8 cellular contexts compared by ENCODE assay signal in genomic region chr14:50232276-50232642, GRCh38. TPM values are rescaled to one million over a fixed set of nuclear protein-coding genes. Genes with fewer than 3 reads are reported as not detected.
DNase-seq lines count a peak whose midpoint lies in the region; ATAC-seq lines count a peak whose summit lies in the region.

No MANE protein-coding gene starts in this region.

- H3K4me1 ChIP-seq in BLaER1 treated with 17β-estradiol and CSF1 and Interleukin-3, amounts not matched to agents 10 nM and 100 nM, result peaks cover 20 to 37% (median 25%) of the 10 kb centered on the region in 10 experiments
- peaks cover 12% of the 10 kb centered on the region for H3K4me1 ChIP-seq in effector memory CD4-positive, alpha-beta T cell (ENCODE audit: control insufficient read depth, insufficient read depth, low read length, poor library complexity, severe bottlenecking)

- peaks cover 25 to 32% of the 10 kb centered on the region in 2 donors for H3K4me1 Mint-ChIP-seq in natural killer cell treated with Interleukin-12 subunit alpha and Interleukin-12 subunit beta and Interleukin-15 and Interleukin-18, amount 100 ng/mL, for 72 hours (ENCODE audit: low read depth in 2 of 2)

- peaks cover 4 to 18% (median 8%) of the 10 kb centered on the region in 11 experiments; a peak in 16 of 22 replicates for H3K36me3 ChIP-seq in BLaER1 treated with 17β-estradiol and CSF1 and Interleukin-3, amounts not matched to agents 10 nM and 100 nM
- no peaks in the 10 kb centered on the region for H3K36me3 ChIP-seq in effector memory CD4-positive, alpha-beta T cell (ENCODE audit: control insufficient read depth, insufficient read depth, low read length)

- H3K27ac Mint-ChIP-seq in natural killer cell treated with Interleukin-12 subunit alpha and Interleukin-12 subunit beta and Interleukin-15 and Interleukin-18, amount 100 ng/mL, for 72 hours, result peak overlapping the region; percentile 62 to 92

- H3K9me3 ChIP-seq in BLaER1 treated with 17β-estradiol and CSF1 and Interleukin-3, amounts not matched to agents 10 nM and 100 nM (replicated peaks in 1 of 11), result peaks cover 8 to 29% (median 22%) of the 10 kb centered on the region in 11 experiments
- H3K9me3 ChIP-seq in effector memory CD4-positive, alpha-beta T cell (ENCODE audit: control insufficient read depth, low read length), result no peaks in the 10 kb centered on the region

- H3K27me3 Mint-ChIP-seq in natural killer cell treated with Interleukin-12 subunit alpha and Interleukin-12 subunit beta and Interleukin-15 and Interleukin-18, amount 100 ng/mL, for 72 hours, result no peaks in the 10 kb centered on the region

- no peaks in the 10 kb centered on the region for H3K9me3 Mint-ChIP-seq in natural killer cell treated with Interleukin-12 subunit alpha and Interleukin-12 subunit beta and Interleukin-15 and Interleukin-18, amount 100 ng/mL, for 72 hours

- peak overlapping the region; percentile 78 to 94 (median 86) for H3K4me2 ChIP-seq in BLaER1 treated with 17β-estradiol and CSF1 and Interleukin-3, amounts not matched to agents 10 nM and 100 nM

- H3K4me3 Mint-ChIP-seq in natural killer cell treated with Interleukin-12 subunit alpha and Interleukin-12 subunit beta and Interleukin-15 and Interleukin-18, amount 100 ng/mL, for 72 hours, result peak overlapping the region; percentile 75

- H3K9ac ChIP-seq in BLaER1 treated with 17β-estradiol and CSF1 and Interleukin-3, amounts not matched to agents 10 nM and 100 nM, result peak overlapping the region; percentile 90 to 99 (median 98); a peak in 21 of 22 replicates

- no peaks in the 10 kb centered on the region for H3K36me3 Mint-ChIP-seq in natural killer cell treated with Interleukin-12 subunit alpha and Interleukin-12 subunit beta and Interleukin-15 and Interleukin-18, amount 100 ng/mL, for 72 hours

- ATAC-seq in natural killer cell treated with Interleukin-12 subunit alpha and Interleukin-12 subunit beta and Interleukin-15 and Interleukin-18, amount 100 ng/mL, for 72 hours, result no peak
- no peak for ATAC-seq in HG03432 (IDR thresholded peaks at IDR 0.05; ENCODE audit: unreplicated experiment)

- peaks cover 11 to 34% (median 20%) of the 10 kb centered on the region in 11 experiments; a peak in 19 of 22 replicates for H4K20me1 ChIP-seq in BLaER1 treated with 17β-estradiol and CSF1 and Interleukin-3, amounts not matched to agents 10 nM and 100 nM

- no peaks in the 10 kb centered on the region for H3K27me3 ChIP-seq in BLaER1 treated with 17β-estradiol and CSF1 and Interleukin-3, amounts not matched to agents 10 nM and 100 nM
- no peaks in the 10 kb centered on the region for H3K27me3 ChIP-seq in effector memory CD4-positive, alpha-beta T cell (replicated peaks; ENCODE audit: control insufficient read depth, insufficient read depth, low read length, poor library complexity, severe bottlenecking)

- DNase-seq in NCI-H2227 (lab: John Stamatoyannopoulos, UW; ENCODE audit: unreplicated experiment) (peak; percentile 45), AG08396 (ENCODE audit: low spot score) (no peak), islet precursor cell (no peak), NCI-H1417 (lab: John Stamatoyannopoulos, UW) (no peak)
- no peak for DNase-seq in effector memory CD4-positive, alpha-beta T cell
- DNase-seq in natural killer cell treated with Interleukin-12 subunit alpha and Interleukin-12 subunit beta and Interleukin-15 and Interleukin-18, amount 100 ng/mL, for 72 hours (ENCODE audit: low spot score), result no peak

- peak overlapping the region; percentile 86 to 100 (median 95) for H3K4me3 ChIP-seq in BLaER1 treated with 17β-estradiol and CSF1 and Interleukin-3, amounts not matched to agents 10 nM and 100 nM
- H3K4me3 ChIP-seq in effector memory CD4-positive, alpha-beta T cell (ENCODE audit: insufficient read depth, low read depth, low read length, poor library complexity, severe bottlenecking), result peak overlapping the region; percentile 87

- peak overlapping the region; percentile 90 to 99 (median 97); a peak in 20 of 22 replicates for H3K27ac ChIP-seq in BLaER1 treated with 17β-estradiol and CSF1 and Interleukin-3, amounts not matched to agents 10 nM and 100 nM
- H3K27ac ChIP-seq in effector memory CD4-positive, alpha-beta T cell (ENCODE audit: insufficient read depth, low read length, poor library complexity, severe bottlenecking), result peak overlapping the region; percentile 90

RNA-seq across cellular contexts. Expression of gene SOS2, which starts 0.9 kb away (rescaled TPM):
- 10 to 100 TPM; 38.6 to 52.1 TPM for total RNA-seq in natural killer cell treated with Interleukin-12 subunit alpha and Interleukin-12 subunit beta and Interleukin-15 and Interleukin-18, amount 100 ng/mL, for 72 hours
